ENCODE assay signal across 1 cellular context in genomic region chr16:30066882-30067583, GRCh38.
A peak's percentile ranks its signal among the peaks of the same experiment; 100 is the strongest.
TF ChIP-seq lines count a peak whose summit lies in the region.

No MANE protein-coding gene starts in this region.

TF ChIP-seq in HepG2, 621 proteins besides CTCF, POLR2A, EP300 and RAD21 (continued from another document):
- 0 out of 2 replicates have a peak, but pooled peaks have one; percentile 53 for TF ChIP-seq ZNF720 (CRISPR knock-in tag; IDR thresholded peaks at IDR 0.05)
- 0 out of 2 replicates have a peak, but pooled peaks have one; percentile 46 for TF ChIP-seq TBX2 (CRISPR knock-in tag; IDR thresholded peaks at IDR 0.05; ENCODE audit: borderline replicate concordance)
- TF ChIP-seq POLR2AphosphoS5 (IDR thresholded peaks at IDR 0.05; ENCODE audit: low read depth, low read length) = peak; percentile 13
- 0 out of 2 replicates have a peak, but pooled peaks have one; percentile 53 for TF ChIP-seq ZC3H13 (CRISPR knock-in tag; IDR thresholded peaks at IDR 0.05)
- TF ChIP-seq TFAP4 (IDR thresholded peaks at IDR 0.05; ENCODE audit: borderline replicate concordance, low read depth) = peak; percentile 37; the same call in 1 of the 2 replicates
